3 cellular contexts compared by ENCODE assay signal in the genomic region with DNA sequence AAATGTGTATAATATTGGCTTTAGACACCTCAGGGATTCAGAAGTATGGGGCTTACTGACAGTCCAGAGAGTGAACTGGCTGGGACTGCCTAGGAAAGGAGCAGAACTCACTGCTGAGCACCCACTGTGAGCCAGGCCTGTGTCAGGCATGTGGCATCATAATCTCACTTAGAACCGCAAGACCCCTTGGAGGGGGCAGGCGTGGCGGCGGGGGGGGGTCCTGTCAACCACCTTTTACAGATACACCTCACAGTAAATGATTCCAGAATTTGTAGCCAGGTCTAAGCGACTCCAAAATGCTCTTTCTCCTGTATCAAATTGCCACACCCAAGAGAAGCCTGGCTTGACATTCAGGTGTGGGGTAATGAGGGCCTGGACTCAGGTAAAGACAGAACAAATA.
"Had no signal": no experiment of that assay in that cellular context is flagged by ENCODE, and none has a peak within 500 bp of the region (broad histone marks: within the 10 kb centered on the region; RNA-seq: fewer than 3 reads in every experiment).

No MANE protein-coding gene starts in this region.

- DNase-seq: GDM1, GF-D8 had no signal

- ATAC-seq: GM12878 had no signal

- H3K4me3 ChIP-seq: GM12878 had no signal
